1 cellular context compared by ENCODE assay signal in genomic region chr12:131912526-131913274, GRCh38.
A peak's percentile ranks its signal among the peaks of the same experiment; 100 is the strongest.
TF ChIP-seq lines count a peak whose summit lies in the region.

No MANE protein-coding gene starts in this region.

TF ChIP-seq in A549, 52 proteins besides CTCF, POLR2A, EP300 and RAD21 (continued from another document):
- TF ChIP-seq, protein P1, sequence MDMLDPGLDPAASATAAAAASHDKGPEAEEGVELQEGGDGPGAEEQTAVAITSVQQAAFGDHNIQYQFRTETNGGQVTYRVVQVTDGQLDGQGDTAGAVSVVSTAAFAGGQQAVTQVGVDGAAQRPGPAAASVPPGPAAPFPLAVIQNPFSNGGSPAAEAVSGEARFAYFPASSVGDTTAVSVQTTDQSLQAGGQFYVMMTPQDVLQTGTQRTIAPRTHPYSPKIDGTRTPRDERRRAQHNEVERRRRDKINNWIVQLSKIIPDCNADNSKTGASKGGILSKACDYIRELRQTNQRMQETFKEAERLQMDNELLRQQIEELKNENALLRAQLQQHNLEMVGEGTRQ (IDR thresholded peaks at IDR 0.05), result no peak
- TF ChIP-seq, protein P2, sequence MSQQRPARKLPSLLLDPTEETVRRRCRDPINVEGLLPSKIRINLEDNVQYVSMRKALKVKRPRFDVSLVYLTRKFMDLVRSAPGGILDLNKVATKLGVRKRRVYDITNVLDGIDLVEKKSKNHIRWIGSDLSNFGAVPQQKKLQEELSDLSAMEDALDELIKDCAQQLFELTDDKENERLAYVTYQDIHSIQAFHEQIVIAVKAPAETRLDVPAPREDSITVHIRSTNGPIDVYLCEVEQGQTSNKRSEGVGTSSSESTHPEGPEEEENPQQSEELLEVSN (IDR thresholded peaks at IDR 0.05; ENCODE audit: borderline replicate concordance, low read depth), result no peak
- TF ChIP-seq GATA3 (IDR thresholded peaks at IDR 0.05; ENCODE audit: borderline replicate concordance) (peak; percentile 51; the same call in 1 of the 2 replicates), PBX3 (IDR thresholded peaks at IDR 0.05) (0 out of 2 replicates have a peak, but pooled peaks have one; percentile 19), EHF (CRISPR knock-in tag; IDR thresholded peaks at IDR 0.05) (no peak), POLR2AphosphoS2 (conservative IDR thresholded peaks at IDR 0.05; ENCODE audit: low read length) (0 out of 2 replicates have a peak, but pooled peaks have one; percentile 50), KDM5A (IDR thresholded peaks at IDR 0.05) (no peak), NPAS2 (CRISPR knock-in tag; IDR thresholded peaks at IDR 0.05; ENCODE audit: borderline replicate concordance) (no peak)
- TF ChIP-seq, protein P3, sequence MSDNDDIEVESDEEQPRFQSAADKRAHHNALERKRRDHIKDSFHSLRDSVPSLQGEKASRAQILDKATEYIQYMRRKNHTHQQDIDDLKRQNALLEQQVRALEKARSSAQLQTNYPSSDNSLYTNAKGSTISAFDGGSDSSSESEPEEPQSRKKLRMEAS (IDR thresholded peaks at IDR 0.05), result 0 out of 2 replicates have a peak, but pooled peaks have one; percentile 67
